18 cellular contexts compared by ENCODE assay signal in genomic region chr4:2804973-2805501, GRCh38. TPM values are rescaled to one million over a fixed set of nuclear protein-coding genes. Genes with fewer than 3 reads are reported as not detected.
A peak's percentile ranks its signal among the peaks of the same experiment; 100 is the strongest.
DNase-seq lines count a peak whose midpoint lies in the region; ATAC-seq and TF ChIP-seq lines count a peak whose summit lies in the region.
"Had no signal": no experiment of that assay in that cellular context is flagged by ENCODE, and none has a peak within 500 bp of the region (broad histone marks: within the 10 kb centered on the region; RNA-seq: fewer than 3 reads in every experiment).

No MANE protein-coding gene starts in this region.

- no peak overlapping the region for H3K23ac ChIP-seq in neuronal stem cell (ENCODE audit: low read depth, low read length, poor library complexity)

- no peaks in the 10 kb centered on the region for H3K79me1 ChIP-seq in neuronal stem cell (ENCODE audit: low read depth, low read length)

- no peaks in the 10 kb centered on the region for H3K9me3 Mint-ChIP-seq in activated T-helper 1 cell treated with anti-CD3 and anti-CD28 coated beads, Interleukin-12 subunit alpha, Interleukin-12 subunit beta, Interleukin-2, Interleukin-4 antibody, amounts not matched to agents 30 ng/mL and 10 ng/mL and 1 ng/mL, durations not matched to agents 14 hours and 24 hours and 36 hours
- H3K9me3 Mint-ChIP-seq: activated naive CD4-positive, alpha-beta T cell treated with anti-CD3 and anti-CD28 coated beads, Interleukin-2, amount 10 ng/mL, durations not matched to agents 7 days and 5 days; GM23338 had no signal

- 77 to 87% (median 85%) methylated on average over 8 to 13 of the region's 13 CpGs for WGBS in heart left ventricle, 4 donors
- no CpG with 5 or more reads among the region's 13 CpGs for WGBS in neuronal stem cell (ENCODE audit: extremely low coverage in 2 of 2, insufficient read length in 2 of 2, insufficient replicate concordance in 1 of 2), 2 donors

- no peaks in the 10 kb centered on the region for H4K20me1 ChIP-seq in BLaER1

- ATAC-seq in RWPE2 (ENCODE audit: low read depth) (0 out of 3 replicates have a peak, but pooled peaks have one; percentile 1), heart left ventricle (no peak), GM19035 (IDR thresholded peaks at IDR 0.05; ENCODE audit: unreplicated experiment) (no peak)
- ATAC-seq: GM23338 had no signal

- H3K36me3 ChIP-seq in BLaER1 (no peaks in the 10 kb centered on the region), RWPE2 (ENCODE audit: low read depth) (peaks cover 24% of the 10 kb centered on the region), heart left ventricle (peaks cover 0 to 12% (median 0%) of the 10 kb centered on the region in 9 donors), neuronal stem cell (replicated peaks in 1 of 2; ENCODE audit: control insufficient read depth in 2 of 2, insufficient read depth in 2 of 2, low read length in 2 of 2) (no peaks in the 10 kb centered on the region)

- peak overlapping the region; percentile 91 for H3K4me2 ChIP-seq in BLaER1
- H3K4me2 ChIP-seq in neuronal stem cell (ENCODE audit: insufficient read depth, low read length, poor library complexity, severe bottlenecking): no peak overlapping the region
- H3K4me2 ChIP-seq: GM23338 had no signal

- H3K4me1 ChIP-seq in BLaER1 (peaks cover 93% of the 10 kb centered on the region), RWPE2 (ENCODE audit: insufficient read depth, poor library complexity, severe bottlenecking) (peaks cover 34% of the 10 kb centered on the region), heart left ventricle (peaks cover 41 to 93% (median 86%) of the 10 kb centered on the region in 12 donors), neuronal stem cell (ENCODE audit: control insufficient read depth in 2 of 2, insufficient read depth in 1 of 2, low read depth in 1 of 2, low read length in 2 of 2) (peaks cover 22 to 39% of the 10 kb centered on the region in 2 donors)

- H3K27ac Mint-ChIP-seq in activated T-helper 1 cell treated with anti-CD3 and anti-CD28 coated beads, Interleukin-12 subunit alpha, Interleukin-12 subunit beta, Interleukin-2, Interleukin-4 antibody, amounts not matched to agents 30 ng/mL and 10 ng/mL and 1 ng/mL, durations not matched to agents 14 hours and 24 hours and 36 hours: no peak overlapping the region
- H3K27ac Mint-ChIP-seq: activated naive CD4-positive, alpha-beta T cell treated with anti-CD3 and anti-CD28 coated beads, Interleukin-2, amount 10 ng/mL, durations not matched to agents 7 days and 5 days; GM23338 had no signal

- peak overlapping the region; percentile 8 for H3K4ac ChIP-seq in neuronal stem cell (ENCODE audit: low read length)

- peaks cover 4% of the 10 kb centered on the region for H3K36me3 Mint-ChIP-seq in activated T-helper 1 cell treated with anti-CD3 and anti-CD28 coated beads, Interleukin-12 subunit alpha, Interleukin-12 subunit beta, Interleukin-2, Interleukin-4 antibody, amounts not matched to agents 30 ng/mL and 10 ng/mL and 1 ng/mL, durations not matched to agents 14 hours and 24 hours and 36 hours (ENCODE audit: low read depth)
- H3K36me3 Mint-ChIP-seq: activated naive CD4-positive, alpha-beta T cell treated with anti-CD3 and anti-CD28 coated beads, Interleukin-2, amount 10 ng/mL, durations not matched to agents 7 days and 5 days had no signal

- H3K4me3 ChIP-seq in BLaER1: peak overlapping the region; percentile 44
- H3K4me3 ChIP-seq in RWPE2 (ENCODE audit: severe bottlenecking): no peak overlapping the region
- H3K4me3 ChIP-seq in heart left ventricle: no peak overlapping the region
- H3K4me3 ChIP-seq in neuronal stem cell (ENCODE audit: low read length in 2 of 2): no peak overlapping the region
- H3K4me3 ChIP-seq: GM23338 had no signal

- H2AK5ac ChIP-seq in neuronal stem cell (ENCODE audit: low read depth, low read length): peak overlapping the region; percentile 96

- H3K14ac ChIP-seq in neuronal stem cell (ENCODE audit: low read length): peak overlapping the region; percentile 28

- H3K27me3 ChIP-seq in BLaER1 (no peaks in the 10 kb centered on the region), RWPE2 (ENCODE audit: insufficient read depth, poor library complexity, severe bottlenecking) (no peaks in the 10 kb centered on the region), heart left ventricle (no peaks in the 10 kb centered on the region), neuronal stem cell (ENCODE audit: control insufficient read depth in 3 of 3, insufficient read depth in 3 of 3, low read depth in 1 of 3, low read length in 3 of 3) (no peaks in the 10 kb centered on the region)

- peak overlapping the region; percentile 86 for H3K27ac ChIP-seq in BLaER1
- peak overlapping the region; percentile 47 for H3K27ac ChIP-seq in RWPE2 (ENCODE audit: poor library complexity, severe bottlenecking)
- H3K27ac ChIP-seq in heart left ventricle: peak overlapping the region; percentile 10 to 86 (median 78)
- H3K27ac ChIP-seq in neuronal stem cell (replicated peaks; ENCODE audit: low read length): no peak overlapping the region

- peak overlapping the region; percentile 69 for H2BK120ac ChIP-seq in neuronal stem cell (ENCODE audit: low read depth, low read length)

- H2BK15ac ChIP-seq in neuronal stem cell (ENCODE audit: low read length): peak overlapping the region; percentile 76

- TF ChIP-seq CTCF in RWPE2 (IDR thresholded peaks at IDR 0.05; ENCODE audit: poor library complexity, severe bottlenecking) (no peak), heart left ventricle (IDR thresholded peaks at IDR 0.05) (no peak)

- H3K27me3 Mint-ChIP-seq in activated T-helper 1 cell treated with anti-CD3 and anti-CD28 coated beads, Interleukin-12 subunit alpha, Interleukin-12 subunit beta, Interleukin-2, Interleukin-4 antibody, amounts not matched to agents 30 ng/mL and 10 ng/mL and 1 ng/mL, durations not matched to agents 14 hours and 24 hours and 36 hours (ENCODE audit: insufficient read depth): no peaks in the 10 kb centered on the region

- TF ChIP-seq POLR2A in heart left ventricle (IDR thresholded peaks at IDR 0.05): no peak

- H3K4me3 Mint-ChIP-seq in activated T-helper 1 cell treated with anti-CD3 and anti-CD28 coated beads, Interleukin-12 subunit alpha, Interleukin-12 subunit beta, Interleukin-2, Interleukin-4 antibody, amounts not matched to agents 30 ng/mL and 10 ng/mL and 1 ng/mL, durations not matched to agents 14 hours and 24 hours and 36 hours: no peak overlapping the region
- H3K4me3 Mint-ChIP-seq: activated naive CD4-positive, alpha-beta T cell treated with anti-CD3 and anti-CD28 coated beads, Interleukin-2, amount 10 ng/mL, durations not matched to agents 7 days and 5 days; GM23338 had no signal

- peak overlapping the region; percentile 91 for H2BK12ac ChIP-seq in neuronal stem cell (ENCODE audit: low read length)

- H3K9me3 ChIP-seq in BLaER1: no peaks in the 10 kb centered on the region
- H3K9me3 ChIP-seq in RWPE2 (ENCODE audit: severe bottlenecking): no peaks in the 10 kb centered on the region
- no peaks in the 10 kb centered on the region for H3K9me3 ChIP-seq in heart left ventricle
- H3K9me3 ChIP-seq in neuronal stem cell (replicated peaks in 1 of 2; ENCODE audit: control insufficient read depth in 2 of 2, insufficient read depth in 1 of 2, low read depth in 1 of 2, low read length in 2 of 2): peaks cover 0 to 2% of the 10 kb centered on the region in 2 donors

- no peak overlapping the region for H4K8ac ChIP-seq in neuronal stem cell (ENCODE audit: low read depth, low read length)

- peak; percentile 62 for DNase-seq in RWPE2 (ENCODE audit: low spot score)
- DNase-seq in heart left ventricle: peak in 3 of 5 donors; percentile 25 to 42 (median 32)
- DNase-seq in neuronal stem cell (ENCODE audit: low spot score): no peak
- no peak for DNase-seq in NCI-H146 (lab: John Stamatoyannopoulos, UW)
- DNase-seq in activated T-helper 1 cell treated with anti-CD3 and anti-CD28 coated beads, Interleukin-12 subunit alpha, Interleukin-12 subunit beta, Interleukin-2, Interleukin-4 antibody, amounts not matched to agents 30 ng/mL and 10 ng/mL and 1 ng/mL, durations not matched to agents 14 hours and 24 hours and 36 hours (ENCODE audit: low spot score): no peak
- no peak for DNase-seq in HCEC 1CT
- DNase-seq: ACHN; activated CD4-positive, CD25-positive, alpha-beta regulatory T cell; central memory CD4-positive, alpha-beta T cell; islet precursor cell; NCI-H1436; NCI-H526; stimulated activated CD4-positive, alpha-beta T cell treated with anti-CD3 and anti-CD28 coated beads, Interleukin-4, amount 100 ng/mL, for 4 hours; T-helper 1 cell had no signal

- intact Hi-C loops in heart left ventricle (cut with DNase I): loop anchor here in 2 of 10 donors (5.0 kb wide), 2 partner anchors 37 to 43 kb away; partner anchors contain the start of gene ADD1 (in 2 of the 2)
- intact Hi-C loops in activated T-helper 1 cell treated with anti-CD3 and anti-CD28 coated beads, Interleukin-12 subunit alpha, Interleukin-12 subunit beta, Interleukin-2, Interleukin-4 antibody, amounts not matched to agents 30 ng/mL and 10 ng/mL and 1 ng/mL, durations not matched to agents 14 hours and 24 hours and 36 hours (cut with micrococcal nuclease): no loop called here

- peak overlapping the region; percentile 53 for H3K18ac ChIP-seq in neuronal stem cell (ENCODE audit: low read length)

- no peak overlapping the region for H4K91ac ChIP-seq in neuronal stem cell (ENCODE audit: low read depth, low read length, poor library complexity)

- peak overlapping the region; percentile 73 for H3K9ac ChIP-seq in BLaER1
- H3K9ac ChIP-seq in neuronal stem cell (ENCODE audit: low read depth, low read length, poor library complexity): peak overlapping the region; percentile 30

- H2BK5ac ChIP-seq in neuronal stem cell (ENCODE audit: low read length): peak overlapping the region; percentile 96

- peaks cover 6% of the 10 kb centered on the region for H3K4me1 Mint-ChIP-seq in activated T-helper 1 cell treated with anti-CD3 and anti-CD28 coated beads, Interleukin-12 subunit alpha, Interleukin-12 subunit beta, Interleukin-2, Interleukin-4 antibody, amounts not matched to agents 30 ng/mL and 10 ng/mL and 1 ng/mL, durations not matched to agents 14 hours and 24 hours and 36 hours (ENCODE audit: low read depth)

- H2AFZ ChIP-seq in neuronal stem cell (ENCODE audit: low read length): no peak overlapping the region
- H2AFZ ChIP-seq: GM23338 had no signal

RNA-seq across cellular contexts. Expression of gene SH3BP2, which starts 12.2 kb away (rescaled TPM):
- 10 to 100 TPM; 10.4 to 70.2 (median 23.5) TPM for total RNA-seq in heart left ventricle
- 10 to 100 TPM; 17.1 to 24.5 TPM for polyA plus RNA-seq in heart left ventricle
- polyA plus RNA-seq in neuronal stem cell (2013, experiment 1 of 2): 8.1 TPM
- polyA plus RNA-seq in neuronal stem cell (2013, experiment 2 of 2): 8.7 TPM
- 96.7 and 99.7 TPM in 2 replicates for total RNA-seq in activated T-helper 1 cell treated with anti-CD3 and anti-CD28 coated beads, Interleukin-12 subunit alpha, Interleukin-12 subunit beta, Interleukin-2, Interleukin-4 antibody, amounts not matched to agents 30 ng/mL and 10 ng/mL and 1 ng/mL, durations not matched to agents 14 hours and 24 hours and 36 hours

RNA-seq across cellular contexts. Expression of gene ADD1, which starts 38.6 kb away (rescaled TPM):
- 100 to 1,000 TPM; 179 to 275 (median 215) TPM for total RNA-seq in heart left ventricle
- polyA plus RNA-seq in heart left ventricle: 100 to 1,000 TPM; 193 to 269 TPM
- 169 TPM for polyA plus RNA-seq in neuronal stem cell (2013, experiment 1 of 2)
- 159 TPM for polyA plus RNA-seq in neuronal stem cell (2013, experiment 2 of 2)
- total RNA-seq in activated T-helper 1 cell treated with anti-CD3 and anti-CD28 coated beads, Interleukin-12 subunit alpha, Interleukin-12 subunit beta, Interleukin-2, Interleukin-4 antibody, amounts not matched to agents 30 ng/mL and 10 ng/mL and 1 ng/mL, durations not matched to agents 14 hours and 24 hours and 36 hours: 200 and 203 TPM in 2 replicates

RNA-seq across cellular contexts. Expression of gene TNIP2, which starts 48.9 kb away (rescaled TPM):
- total RNA-seq in heart left ventricle: 10 to 100 TPM; 12.6 to 94.5 (median 23.4) TPM
- 10 to 100 TPM; 21.7 to 37.3 TPM for polyA plus RNA-seq in heart left ventricle
- 14.8 TPM for polyA plus RNA-seq in neuronal stem cell (2013, experiment 1 of 2)
- polyA plus RNA-seq in neuronal stem cell (2013, experiment 2 of 2): 15.1 TPM
- total RNA-seq in activated T-helper 1 cell treated with anti-CD3 and anti-CD28 coated beads, Interleukin-12 subunit alpha, Interleukin-12 subunit beta, Interleukin-2, Interleukin-4 antibody, amounts not matched to agents 30 ng/mL and 10 ng/mL and 1 ng/mL, durations not matched to agents 14 hours and 24 hours and 36 hours: 96.2 and 98.6 TPM in 2 replicates

Comparison
In these comparisons a context has a peak if more than half of its experiments do, and no peak if none do; other contexts are left out.
1. DNase-seq: peak in RWPE2 (single experiment) and heart left ventricle (3 of 5); none in neuronal stem cell (single experiment), NCI-H146 (single experiment), activated T-helper 1 cell treated with anti-CD3 and anti-CD28 coated beads, Interleukin-12 subunit alpha, Interleukin-12 subunit beta, Interleukin-2, Interleukin-4 antibody, amounts not matched to agents 30 ng/mL and 10 ng/mL and 1 ng/mL, durations not matched to agents 14 hours and 24 hours and 36 hours (single experiment) and HCEC 1CT (single experiment).